In the genomic region with DNA sequence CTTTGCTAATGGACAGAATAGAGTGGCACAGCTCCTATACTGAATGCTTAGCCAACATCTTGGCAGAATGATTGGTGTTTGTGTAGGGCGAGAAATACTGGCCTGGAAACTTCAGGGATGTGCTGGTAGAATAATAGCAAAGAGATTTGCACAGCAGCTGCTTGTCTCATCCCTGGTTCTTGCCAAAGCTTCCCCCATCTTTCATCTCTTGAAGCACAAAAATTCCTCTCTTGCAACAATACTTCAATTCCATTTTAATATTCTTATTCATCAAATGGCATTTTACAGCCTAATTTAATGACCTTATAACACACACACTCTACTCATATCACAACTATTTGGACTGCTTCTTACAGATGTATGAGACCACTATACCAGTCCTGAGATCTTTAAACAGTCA, we compare ENCODE assay signal across 31 cellular contexts. TPM values are rescaled to one million over a fixed set of nuclear protein-coding genes. Genes with fewer than 3 reads are reported as not detected.
"Had no signal": no experiment of that assay in that cellular context is flagged by ENCODE, and none has a peak within 500 bp of the region (broad histone marks: within the 10 kb centered on the region; RNA-seq: fewer than 3 reads in every experiment).

No MANE protein-coding gene starts in this region.

- H3K4me3 ChIP-seq: esophagus squamous epithelium, gastroesophageal sphincter, heart left ventricle, hepatocyte, mucosa of descending colon, prostate gland, right atrium auricular region, sigmoid colon, smooth muscle cell, thyroid gland had no signal

- DNase-seq: cerebellar nuclear complex; cortex of kidney; effector memory CD8-positive, alpha-beta T cell; erythroblast; esophagus squamous epithelium; foreskin keratinocyte; heart left ventricle; kidney; mesenchymal stem cell; mucosa of descending colon; naive B cell; sigmoid colon; stimulated activated CD4-positive, alpha-beta T cell treated with anti-CD3 and anti-CD28 coated beads, Interleukin-12 subunit alpha, Interleukin-12 subunit beta, amount 100 ng/mL, for 4 hours; stimulated activated CD4-positive, alpha-beta T cell treated with anti-CD3 and anti-CD28 coated beads, Interleukin-1b, Interleukin-23, amount 100 ng/mL, for 48 hours; stimulated activated CD4-positive, alpha-beta T cell treated with anti-CD3 and anti-CD28 coated beads, Interleukin-4, amount 100 ng/mL, for 1 hour; stimulated activated CD8-positive, alpha-beta memory T cell treated with anti-CD3 and anti-CD28 coated beads, Interleukin-4, amount 100 ng/mL, for 48 hours; stimulated activated naive CD4-positive, alpha-beta T cell; stimulated activated naive CD8-positive, alpha-beta T cell treated with anti-CD3 and anti-CD28 coated beads, Interleukin-15, amount 100 ng/mL, for 72 hours; thyroid gland had no signal

- H3K9me3 ChIP-seq: mucosa of descending colon, prostate gland, right atrium auricular region, sigmoid colon, thyroid gland had no signal

- H3K27me3 ChIP-seq: esophagus squamous epithelium, foreskin keratinocyte, gastroesophageal sphincter, hepatocyte, right atrium auricular region, sigmoid colon, thyroid gland had no signal

- H3K4me1 ChIP-seq: esophagus squamous epithelium, foreskin keratinocyte, gastroesophageal sphincter, heart left ventricle, prostate gland, right atrium auricular region, sigmoid colon, thyroid gland had no signal

- H3K36me3 ChIP-seq: esophagus squamous epithelium, gastroesophageal sphincter, heart left ventricle, prostate gland, right atrium auricular region, sigmoid colon, thyroid gland had no signal

- H3K27ac ChIP-seq: foreskin keratinocyte, gastroesophageal sphincter, heart left ventricle, hepatocyte, prostate gland, right atrium auricular region, sigmoid colon, thyroid gland had no signal

RNA-seq across cellular contexts. Expression of a gene that starts 37.7 kb away (rescaled TPM):
- total RNA-seq: dermis microvascular lymphatic vessel endothelial cell; foreskin keratinocyte; gastroesophageal sphincter; heart left ventricle; kidney; left lobe of liver; liver; lung microvascular endothelial cell; mucosa of descending colon; natural killer cell treated with Interleukin-12 subunit alpha and Interleukin-12 subunit beta and Interleukin-15 and Interleukin-18, amount 100 ng/mL, for 72 hours; neural crest cell; osteocyte; right atrium auricular region; sigmoid colon; smooth muscle cell had no signal
